10 cellular contexts compared by ENCODE assay signal in the genomic region with DNA sequence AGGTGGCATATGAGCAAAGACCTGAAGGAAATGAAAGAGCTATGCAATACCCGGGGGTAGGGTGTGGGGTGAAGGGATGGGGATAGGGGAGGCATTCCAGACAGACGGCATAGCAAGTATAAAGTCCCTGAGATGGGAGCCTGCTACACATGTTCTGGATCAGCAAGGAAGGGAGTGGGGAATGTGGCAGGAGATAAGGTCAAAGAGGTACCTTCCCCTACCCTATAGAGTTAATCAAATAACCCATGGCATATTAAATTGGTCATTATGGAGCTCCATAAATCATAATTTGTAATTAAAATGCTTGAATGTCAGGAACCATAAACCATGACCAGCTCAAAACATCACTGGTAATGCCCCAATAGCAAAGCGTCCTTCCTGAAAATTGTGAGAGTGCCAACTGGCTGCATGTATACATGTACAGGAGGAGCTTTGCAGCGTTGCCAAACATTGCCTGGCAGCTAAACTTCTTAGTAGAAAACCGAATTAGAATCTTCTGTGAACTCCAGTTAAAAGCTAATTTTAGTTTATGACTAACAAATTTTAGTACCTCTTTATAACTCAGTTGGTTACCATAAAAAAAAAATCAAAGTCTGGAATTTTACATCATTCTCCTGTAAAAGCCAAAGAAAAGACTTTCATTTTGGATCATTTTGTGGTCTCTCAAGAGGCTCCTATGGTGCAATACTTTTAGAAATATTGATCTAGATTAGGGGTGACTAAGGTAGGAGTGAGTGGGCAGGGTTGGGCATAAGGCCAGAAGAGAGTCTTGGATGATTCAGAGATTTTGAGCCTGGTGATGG. TPM values are rescaled to one million over a fixed set of nuclear protein-coding genes. Genes with fewer than 3 reads are reported as not detected.
DNase-seq lines count a peak whose midpoint lies in the region; ATAC-seq and TF ChIP-seq lines count a peak whose summit lies in the region.
"Had no signal": no experiment of that assay in that cellular context is flagged by ENCODE, and none has a peak within 500 bp of the region (broad histone marks: within the 10 kb centered on the region; RNA-seq: fewer than 3 reads in every experiment).

No MANE protein-coding gene starts in this region.

- H3K9me3 ChIP-seq in body of pancreas, result no peaks in the 10 kb centered on the region

- H3K27me3 Mint-ChIP-seq in activated T-helper 17 cell treated with anti-CD3 and anti-CD28 coated beads, Interleukin-2, amount 50 U/mL, for 72 hours, result peaks cover 18% of the 10 kb centered on the region
- peaks cover 21% of the 10 kb centered on the region for H3K27me3 Mint-ChIP-seq in chondrocyte (ENCODE audit: low read depth)

- no peak overlapping the region for H3K4me3 ChIP-seq in body of pancreas

- no peak overlapping the region for H3K4me3 Mint-ChIP-seq in activated T-helper 17 cell treated with anti-CD3 and anti-CD28 coated beads, Interleukin-2, amount 50 U/mL, for 72 hours
- H3K4me3 Mint-ChIP-seq in chondrocyte (ENCODE audit: unreplicated experiment), result no peak overlapping the region

- DNase-seq in AG08396 (ENCODE audit: low spot score) (peak; percentile 31), HPDE6-E6E7 (ENCODE audit: extremely low spot score) (peak; percentile 45), kidney tubule cell (ENCODE audit: low spot score) (peak; percentile 75), body of pancreas (no peak), activated gamma-delta T cell (lab: John Stamatoyannopoulos, UW) (no peak), chondrocyte (ENCODE audit: low spot score) (no peak), NCI-H510A (lab: John Stamatoyannopoulos, UW) (no peak)
- DNase-seq: activated CD4-positive, alpha-beta T cell treated with anti-CD3 and anti-CD28 coated beads, Interleukin-2, amount 50 U/mL, for 1 hour; NCI-H2171 had no signal

- 34 to 37% methylated on average over 5 of the region's 5 CpGs for WGBS in body of pancreas, 2 donors

- H3K36me3 Mint-ChIP-seq in activated T-helper 17 cell treated with anti-CD3 and anti-CD28 coated beads, Interleukin-2, amount 50 U/mL, for 72 hours (ENCODE audit: low read depth), result no peaks in the 10 kb centered on the region
- no peaks in the 10 kb centered on the region for H3K36me3 Mint-ChIP-seq in chondrocyte (ENCODE audit: low read depth)

- no peaks in the 10 kb centered on the region for H3K9me3 Mint-ChIP-seq in activated T-helper 17 cell treated with anti-CD3 and anti-CD28 coated beads, Interleukin-2, amount 50 U/mL, for 72 hours
- no peaks in the 10 kb centered on the region for H3K9me3 Mint-ChIP-seq in chondrocyte (ENCODE audit: low read depth)

- H3K27ac Mint-ChIP-seq in activated T-helper 17 cell treated with anti-CD3 and anti-CD28 coated beads, Interleukin-2, amount 50 U/mL, for 72 hours, result no peak overlapping the region
- H3K27ac Mint-ChIP-seq in chondrocyte (ENCODE audit: unreplicated experiment), result no peak overlapping the region

- H3K27me3 ChIP-seq in body of pancreas, result no peaks in the 10 kb centered on the region

- peaks cover 16% of the 10 kb centered on the region for H3K4me1 Mint-ChIP-seq in activated T-helper 17 cell treated with anti-CD3 and anti-CD28 coated beads, Interleukin-2, amount 50 U/mL, for 72 hours
- H3K4me1 Mint-ChIP-seq in chondrocyte (ENCODE audit: low read depth), result peaks cover 8% of the 10 kb centered on the region

- peak; percentile 92 for ATAC-seq in activated T-helper 17 cell treated with anti-CD3 and anti-CD28 coated beads, Interleukin-2, amount 50 U/mL, for 72 hours (replicated peaks)
- no peak for ATAC-seq in body of pancreas

- TF ChIP-seq CTCF in body of pancreas (IDR thresholded peaks at IDR 0.05), result no peak
- no peak for TF ChIP-seq CTCF in chondrocyte (IDR thresholded peaks at IDR 0.05)

- peaks cover 5% of the 10 kb centered on the region for H3K4me1 ChIP-seq in body of pancreas

- no peak overlapping the region for H3K27ac ChIP-seq in body of pancreas

- intact Hi-C loops in body of pancreas (cut with DNase I), result no loop called here

- TF ChIP-seq POLR2A in body of pancreas (IDR thresholded peaks at IDR 0.05), result no peak

- H3K36me3 ChIP-seq in body of pancreas (replicated peaks in 1 of 2; ENCODE audit: insufficient read depth in 1 of 2, low read depth in 2 of 2), result no peaks in the 10 kb centered on the region

RNA-seq across cellular contexts. Expression of gene DNAI1, which starts 4.7 kb away (rescaled TPM):
- not detected for total RNA-seq in activated T-helper 17 cell treated with anti-CD3 and anti-CD28 coated beads, Interleukin-2, amount 50 U/mL, for 72 hours
- 1 to 10 TPM in 1 of 2 donors, under 1 TPM in 1; 0.99 to 2.1 TPM for total RNA-seq in body of pancreas
- 0.25 TPM in 1 of 3 replicates, not detected in the others for total RNA-seq in chondrocyte

RNA-seq across cellular contexts. Expression of gene FAM219A, which starts 4.9 kb away (rescaled TPM):
- 10 to 100 TPM; 12.5 to 12.9 TPM for total RNA-seq in activated T-helper 17 cell treated with anti-CD3 and anti-CD28 coated beads, Interleukin-2, amount 50 U/mL, for 72 hours
- 1 to 10 TPM; 6.5 to 6.6 TPM for total RNA-seq in body of pancreas
- total RNA-seq in chondrocyte, result 24.5 to 37.5 TPM (median 35.7 TPM) in 3 replicates

RNA-seq across cellular contexts. Expression of gene ENHO, which starts 59.5 kb away (rescaled TPM):
- not detected for total RNA-seq in activated T-helper 17 cell treated with anti-CD3 and anti-CD28 coated beads, Interleukin-2, amount 50 U/mL, for 72 hours
- total RNA-seq in body of pancreas, result 1 to 10 TPM in 1 of 2 donors, not detected in 1; 2.9 TPM
- total RNA-seq in chondrocyte, result 0.97 to 1.6 TPM (median 1.3 TPM) in 3 replicates

Comparison
In these comparisons a context has a peak if more than half of its experiments do, and no peak if none do; other contexts are left out.
1. DNase-seq: peak in AG08396 (single experiment), HPDE6-E6E7 (single experiment) and kidney tubule cell (single experiment); none in body of pancreas (0 of 4), activated gamma-delta T cell (single experiment), chondrocyte (single experiment) and NCI-H510A (single experiment).